In the genomic region with DNA sequence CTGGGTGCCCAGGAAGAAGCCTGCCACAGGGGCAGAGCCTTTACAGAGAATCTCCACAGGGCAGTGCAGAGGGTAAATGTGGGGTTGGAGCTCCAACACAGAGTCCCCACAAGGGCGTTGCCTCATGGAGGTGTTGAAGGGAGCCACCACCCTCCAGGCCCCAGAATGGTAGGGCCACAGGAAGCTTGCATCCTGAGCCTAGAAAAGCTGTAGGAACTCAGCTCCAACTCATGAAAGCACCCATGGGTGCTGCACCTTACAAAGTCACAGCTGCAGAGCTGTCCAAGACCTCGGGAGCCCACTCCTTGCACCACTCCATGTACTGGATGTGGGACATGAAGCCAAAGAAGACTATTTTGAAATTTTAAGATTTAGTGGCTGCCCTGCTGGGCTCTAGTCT, we compare ENCODE assay signal across 18 cellular contexts.
A peak's percentile ranks its signal among the peaks of the same experiment; 100 is the strongest.
DNase-seq lines count a peak whose midpoint lies in the region; ATAC-seq and TF ChIP-seq lines count a peak whose summit lies in the region.
"Had no signal": no experiment of that assay in that cellular context is flagged by ENCODE, and none has a peak within 500 bp of the region (broad histone marks: within the 10 kb centered on the region; RNA-seq: fewer than 3 reads in every experiment).

No MANE protein-coding gene starts in this region.

- H3K27me3 ChIP-seq in HUES48 (ENCODE audit: control insufficient read depth, insufficient read depth, low read length) (no peaks in the 10 kb centered on the region), iPS-20b (ENCODE audit: insufficient read depth, low read length) (no peaks in the 10 kb centered on the region)
- H3K27me3 ChIP-seq: BLaER1 treated with 17β-estradiol and CSF1 and Interleukin-3, amounts not matched to agents 10 nM and 100 nM had no signal

- H3K27ac Mint-ChIP-seq in WTC11 = peak overlapping the region; percentile 93
- H3K27ac Mint-ChIP-seq in stimulated activated effector memory CD8-positive, alpha-beta T cell treated with anti-CD3 and anti-CD28 coated beads, Interleukin-12 subunit alpha, Interleukin-12 subunit beta, amount 100 ng/mL, for 72 hours = no peak overlapping the region
- H3K27ac Mint-ChIP-seq in stimulated activated memory B cell treated with anti-CD40 and anti-IgM and Interleukin-4, amounts not matched to agents 10 μg/mL and 1 μg/mL and 100 μg/mL, for 72 hours = no peak overlapping the region
- H3K27ac Mint-ChIP-seq: B cell; CD8-positive, alpha-beta T cell had no signal

- H3K4me1 ChIP-seq in HUES48 (ENCODE audit: control insufficient read depth, insufficient read depth, low read length) (peaks cover 36% of the 10 kb centered on the region), iPS-20b (ENCODE audit: insufficient read depth, low read length) (peaks cover 24% of the 10 kb centered on the region)

- no peak for DNase-seq in WTC11 (ENCODE audit: low spot score)
- no peak for DNase-seq in stimulated activated effector memory CD8-positive, alpha-beta T cell treated with anti-CD3 and anti-CD28 coated beads, Interleukin-12 subunit alpha, Interleukin-12 subunit beta, amount 100 ng/mL, for 72 hours (ENCODE audit: low spot score in 2 of 2)
- DNase-seq in NCI-H69 (lab: John Stamatoyannopoulos, UW) = no peak
- DNase-seq in stimulated activated CD4-positive, alpha-beta T cell treated with anti-CD3 and anti-CD28 coated beads, Interleukin-12 subunit alpha, Interleukin-12 subunit beta, amount 100 ng/mL, for 4 hours = no peak
- DNase-seq in germinal center (ENCODE audit: low spot score) = no peak
- DNase-seq: Calu3; CD8-positive, alpha-beta T cell; DND-41; EL; GM23248 had no signal

- no peak overlapping the region for H3K9ac ChIP-seq in HUES48 (ENCODE audit: low read depth, low read length)
- H3K9ac ChIP-seq in iPS-20b (ENCODE audit: low read depth, low read length) = no peak overlapping the region
- H3K9ac ChIP-seq: BLaER1 treated with 17β-estradiol and CSF1 and Interleukin-3, amounts not matched to agents 10 nM and 100 nM; GM23248 had no signal

- H3K4me3 ChIP-seq in HUES48 (ENCODE audit: low read depth, low read length) (no peak overlapping the region), iPS-20b (ENCODE audit: low read length) (peak overlapping the region; percentile 10; the same call in 1 of the 2 replicates)
- H3K4me3 ChIP-seq: BLaER1 treated with 17β-estradiol and CSF1 and Interleukin-3, amounts not matched to agents 10 nM and 100 nM; GM12878; GM23248 had no signal

- no peak overlapping the region for H3K4me3 Mint-ChIP-seq in WTC11
- H3K4me3 Mint-ChIP-seq in stimulated activated effector memory CD8-positive, alpha-beta T cell treated with anti-CD3 and anti-CD28 coated beads, Interleukin-12 subunit alpha, Interleukin-12 subunit beta, amount 100 ng/mL, for 72 hours = no peak overlapping the region
- no peak overlapping the region for H3K4me3 Mint-ChIP-seq in stimulated activated memory B cell treated with anti-CD40 and anti-IgM and Interleukin-4, amounts not matched to agents 10 μg/mL and 1 μg/mL and 100 μg/mL, for 72 hours
- H3K4me3 Mint-ChIP-seq: B cell; CD8-positive, alpha-beta T cell; IgD-negative memory B cell had no signal

- H3K4me1 Mint-ChIP-seq in WTC11 = peaks cover 53% of the 10 kb centered on the region
- H3K4me1 Mint-ChIP-seq in stimulated activated effector memory CD8-positive, alpha-beta T cell treated with anti-CD3 and anti-CD28 coated beads, Interleukin-12 subunit alpha, Interleukin-12 subunit beta, amount 100 ng/mL, for 72 hours = no peaks in the 10 kb centered on the region
- H3K4me1 Mint-ChIP-seq in stimulated activated memory B cell treated with anti-CD40 and anti-IgM and Interleukin-4, amounts not matched to agents 10 μg/mL and 1 μg/mL and 100 μg/mL, for 72 hours = no peaks in the 10 kb centered on the region
- H3K4me1 Mint-ChIP-seq: B cell had no signal

- no peaks in the 10 kb centered on the region for H3K27me3 Mint-ChIP-seq in WTC11 (ENCODE audit: low read depth)
- H3K27me3 Mint-ChIP-seq in stimulated activated memory B cell treated with anti-CD40 and anti-IgM and Interleukin-4, amounts not matched to agents 10 μg/mL and 1 μg/mL and 100 μg/mL, for 72 hours = no peaks in the 10 kb centered on the region

- peaks cover 23% of the 10 kb centered on the region for H3K9me3 Mint-ChIP-seq in WTC11
- H3K9me3 Mint-ChIP-seq in stimulated activated effector memory CD8-positive, alpha-beta T cell treated with anti-CD3 and anti-CD28 coated beads, Interleukin-12 subunit alpha, Interleukin-12 subunit beta, amount 100 ng/mL, for 72 hours = no peaks in the 10 kb centered on the region
- H3K9me3 Mint-ChIP-seq in stimulated activated memory B cell treated with anti-CD40 and anti-IgM and Interleukin-4, amounts not matched to agents 10 μg/mL and 1 μg/mL and 100 μg/mL, for 72 hours = no peaks in the 10 kb centered on the region

- no peak for TF ChIP-seq CTCF in WTC11 (IDR thresholded peaks at IDR 0.05)

- H3K36me3 Mint-ChIP-seq in WTC11 = peaks cover 30% of the 10 kb centered on the region
- H3K36me3 Mint-ChIP-seq in stimulated activated effector memory CD8-positive, alpha-beta T cell treated with anti-CD3 and anti-CD28 coated beads, Interleukin-12 subunit alpha, Interleukin-12 subunit beta, amount 100 ng/mL, for 72 hours = no peaks in the 10 kb centered on the region
- H3K36me3 Mint-ChIP-seq in stimulated activated memory B cell treated with anti-CD40 and anti-IgM and Interleukin-4, amounts not matched to agents 10 μg/mL and 1 μg/mL and 100 μg/mL, for 72 hours = no peaks in the 10 kb centered on the region
- H3K36me3 Mint-ChIP-seq: CD8-positive, alpha-beta T cell; IgD-negative memory B cell had no signal

- peak; percentile 14 for ATAC-seq in WTC11
- ATAC-seq in stimulated activated effector memory CD8-positive, alpha-beta T cell treated with anti-CD3 and anti-CD28 coated beads, Interleukin-12 subunit alpha, Interleukin-12 subunit beta, amount 100 ng/mL, for 72 hours = peak; percentile 31
- ATAC-seq in stimulated activated memory B cell treated with anti-CD40 and anti-IgM and Interleukin-4, amounts not matched to agents 10 μg/mL and 1 μg/mL and 100 μg/mL, for 72 hours = no peak
- ATAC-seq: CD8-positive, alpha-beta T cell; GM12878; HepG2 had no signal

- no peaks in the 10 kb centered on the region for H3K36me3 ChIP-seq in HUES48 (ENCODE audit: control insufficient read depth, insufficient read depth, low read length)
- H3K36me3 ChIP-seq in iPS-20b (ENCODE audit: insufficient read depth, low read depth, low read length) = no peaks in the 10 kb centered on the region
- H3K36me3 ChIP-seq: BLaER1 treated with 17β-estradiol and CSF1 and Interleukin-3, amounts not matched to agents 10 nM and 100 nM had no signal

- no peaks in the 10 kb centered on the region for H3K9me3 ChIP-seq in HUES48 (ENCODE audit: control insufficient read depth, insufficient read depth, low read length)
- no peaks in the 10 kb centered on the region for H3K9me3 ChIP-seq in iPS-20b (ENCODE audit: insufficient read depth, low read depth, low read length)
- H3K9me3 ChIP-seq: BLaER1 treated with 17β-estradiol and CSF1 and Interleukin-3, amounts not matched to agents 10 nM and 100 nM had no signal

- CTCF ChIA-PET in WTC11 (lab: Charles Lee) = interaction anchor here (1.5 kb wide), 1 partner anchor 10 kb away, joined by 5 read pairs; no protein-coding TSS in a partner anchor

- H3K27ac ChIP-seq in HUES48 (ENCODE audit: low read depth, low read length) (peak overlapping the region; percentile 79), iPS-20b (ENCODE audit: low read length) (peak overlapping the region; percentile 27)
- H3K27ac ChIP-seq: BLaER1 treated with 17β-estradiol and CSF1 and Interleukin-3, amounts not matched to agents 10 nM and 100 nM; GM23248 had no signal

- POLR2A ChIA-PET in WTC11 (lab: Charles Lee) = no interaction called here

TF ChIP-seq in WTC11, 78 proteins besides CTCF, POLR2A, EP300 and RAD21:
- TF ChIP-seq JAZF1 (CRISPR knock-in tag; IDR thresholded peaks at IDR 0.05) (no peak), ZNF532 (CRISPR knock-in tag; IDR thresholded peaks at IDR 0.05; ENCODE audit: borderline replicate concordance) (no peak), SOX15 (CRISPR knock-in tag; IDR thresholded peaks at IDR 0.05) (no peak), GABPB1 (CRISPR knock-in tag; IDR thresholded peaks at IDR 0.05) (no peak), ZNF423 (CRISPR knock-in tag; IDR thresholded peaks at IDR 0.05) (peak; percentile 47; the same call in 1 of the 2 replicates), CBFB (CRISPR knock-in tag; IDR thresholded peaks at IDR 0.05; ENCODE audit: low read depth) (no peak)
